ENCODE assay signal across 21 cellular contexts in genomic region chr14:104192146-104192882, GRCh38. TPM values are rescaled to one million over a fixed set of nuclear protein-coding genes. Genes with fewer than 3 reads are reported as not detected.
A peak's percentile ranks its signal among the peaks of the same experiment; 100 is the strongest.
DNase-seq lines count a peak whose midpoint lies in the region; ATAC-seq and TF ChIP-seq lines count a peak whose summit lies in the region.
"Had no signal": no experiment of that assay in that cellular context is flagged by ENCODE, and none has a peak within 500 bp of the region (broad histone marks: within the 10 kb centered on the region; RNA-seq: fewer than 3 reads in every experiment).

No MANE protein-coding gene starts in this region.

- peak overlapping the region; percentile 23 for H4K8ac ChIP-seq in neuronal stem cell (ENCODE audit: low read depth, low read length)

- H3K27me3 ChIP-seq in BLaER1 (no peaks in the 10 kb centered on the region), Panc1 (ENCODE audit: control insufficient read depth, insufficient read depth, low read length) (no peaks in the 10 kb centered on the region), neuronal stem cell (ENCODE audit: control insufficient read depth in 3 of 3, insufficient read depth in 3 of 3, low read depth in 1 of 3, low read length in 3 of 3) (peaks cover 0 to 60% (median 0%) of the 10 kb centered on the region in 3 experiments), SJCRH30 (no peaks in the 10 kb centered on the region)

- no peak overlapping the region for H2BK5ac ChIP-seq in neuronal stem cell (ENCODE audit: low read length)

- CTCF ChIA-PET in Panc1 (lab: Charles Lee): no interaction called here

- peak overlapping the region; percentile 40 for H3K4me2 ChIP-seq in BLaER1
- no peak overlapping the region for H3K4me2 ChIP-seq in neuronal stem cell (ENCODE audit: insufficient read depth, low read length, poor library complexity, severe bottlenecking)
- H3K4me2 ChIP-seq: KMS-11 had no signal

- H2AK5ac ChIP-seq in neuronal stem cell (ENCODE audit: low read depth, low read length): peak overlapping the region; percentile 98

- H3K79me1 ChIP-seq in neuronal stem cell (ENCODE audit: low read depth, low read length): peaks cover 2% of the 10 kb centered on the region

- DNase-seq in GM13977 (ENCODE audit: low spot score) (peak; percentile 12), Panc1 (ENCODE audit: low read depth, low spot score) (no peak), neuronal stem cell (ENCODE audit: low spot score) (no peak), NCI-H510A (lab: John Stamatoyannopoulos, UW) (no peak), germinal center (ENCODE audit: low spot score) (no peak), SJCRH30 (no peak)
- DNase-seq in activated CD4-positive, CD25-positive, alpha-beta regulatory T cell (lab: John Stamatoyannopoulos, UW): no peak
- DNase-seq: C1 segment of cervical spinal cord; CD4-positive, CD25-positive, alpha-beta regulatory T cell; CD8-positive, alpha-beta memory T cell; COR-L47; DMS 273 treated with DMSO at 0.1 percent for 48 hours; DMS53; DND-41; EL; GM23248 had no signal

- no TSS peak for BruUV-seq in Panc1 (replicated peaks; lab: Mats Ljungman, UMichigan)

- H3K4me3 ChIP-seq in BLaER1: no peak overlapping the region
- no peak overlapping the region for H3K4me3 ChIP-seq in Panc1 (ENCODE audit: low read depth in 2 of 2, low read length in 2 of 2)
- H3K4me3 ChIP-seq in neuronal stem cell (ENCODE audit: low read length in 2 of 2): no peak overlapping the region
- H3K4me3 ChIP-seq in SJCRH30: no peak overlapping the region
- H3K4me3 ChIP-seq: GM12878, GM23248 had no signal

- H3K9me3 ChIP-seq in BLaER1: no peaks in the 10 kb centered on the region
- H3K9me3 ChIP-seq in Panc1 (ENCODE audit: control insufficient read depth, insufficient read depth, low read depth, low read length): no peaks in the 10 kb centered on the region
- H3K9me3 ChIP-seq in neuronal stem cell (replicated peaks in 1 of 2; ENCODE audit: control insufficient read depth in 2 of 2, insufficient read depth in 1 of 2, low read depth in 1 of 2, low read length in 2 of 2): peaks cover 0 to 4% of the 10 kb centered on the region in 2 donors
- no peaks in the 10 kb centered on the region for H3K9me3 ChIP-seq in SJCRH30 (replicated peaks)

- ATAC-seq in Panc1: peak; percentile 52; the same call in 1 of the 2 replicates
- ATAC-seq: GM12878 had no signal

- H2AFZ ChIP-seq in neuronal stem cell (ENCODE audit: low read length): no peak overlapping the region
- H2AFZ ChIP-seq: GM23248 had no signal

- POLR2A ChIA-PET in Panc1 (lab: Charles Lee): no interaction called here

- peak overlapping the region; percentile 84 for H2BK12ac ChIP-seq in neuronal stem cell (ENCODE audit: low read length)

- peak overlapping the region; percentile 53 for H4K91ac ChIP-seq in neuronal stem cell (ENCODE audit: low read depth, low read length, poor library complexity)

- WGBS in neuronal stem cell (ENCODE audit: extremely low coverage in 2 of 2, insufficient read length in 2 of 2, insufficient replicate concordance in 1 of 2), 2 donors: no CpG with 5 or more reads among the region's 20 CpGs

- intact Hi-C loops in Panc1 (cut with micrococcal nuclease; ENCODE audit: unreplicated experiment): no loop called here

- no peak overlapping the region for H2BK120ac ChIP-seq in neuronal stem cell (ENCODE audit: low read depth, low read length)

- H3K9ac ChIP-seq in BLaER1 (0 out of 2 replicates have a peak overlapping the region, but pooled peaks have one; percentile 24), neuronal stem cell (ENCODE audit: low read depth, low read length, poor library complexity) (no peak overlapping the region)
- H3K9ac ChIP-seq: GM23248, KMS-11 had no signal

- H3K23ac ChIP-seq in neuronal stem cell (ENCODE audit: low read depth, low read length, poor library complexity): peak overlapping the region; percentile 35

- in situ Hi-C loops in GM13977 (cut with MboI; ENCODE audit: low pct_unique_long_range_greater_than_20kb, low sequenced_read_pairs, unreplicated experiment): no loop called here
- in situ Hi-C loops in Panc1 (cut with HindIII; ENCODE audit: low pct_unique_long_range_greater_than_20kb, low sequenced_read_pairs): no loop called here

- TF ChIP-seq CTCF in GM13977 (IDR thresholded peaks at IDR 0.05; ENCODE audit: extremely low read depth, insufficient read depth, missing control alignments) (no peak), Panc1 (IDR thresholded peaks at IDR 0.05) (no peak)

- peak overlapping the region; percentile 5 for H3K14ac ChIP-seq in neuronal stem cell (ENCODE audit: low read length)

- H3K4ac ChIP-seq in neuronal stem cell (ENCODE audit: low read length): peak overlapping the region; percentile 84

- H3K4me1 ChIP-seq in BLaER1 (peaks cover 73% of the 10 kb centered on the region), Panc1 (ENCODE audit: control insufficient read depth, insufficient read depth, low read length) (no peaks in the 10 kb centered on the region), neuronal stem cell (ENCODE audit: control insufficient read depth in 2 of 2, insufficient read depth in 1 of 2, low read depth in 1 of 2, low read length in 2 of 2) (peaks cover 4 to 16% of the 10 kb centered on the region in 2 donors), SJCRH30 (peaks cover 23% of the 10 kb centered on the region)

- H3K27ac ChIP-seq in BLaER1 (peak overlapping the region; percentile 38; the same call in 1 of the 2 replicates), Panc1 (ENCODE audit: low read length) (no peak overlapping the region), neuronal stem cell (replicated peaks; ENCODE audit: low read length) (no peak overlapping the region), SJCRH30 (no peak overlapping the region)
- H3K27ac ChIP-seq: GM23248, KMS-11 had no signal

- no peaks in the 10 kb centered on the region for H4K20me1 ChIP-seq in BLaER1

- H2BK15ac ChIP-seq in neuronal stem cell (ENCODE audit: low read length): peak overlapping the region; percentile 62

- peak overlapping the region; percentile 72 for H3K18ac ChIP-seq in neuronal stem cell (ENCODE audit: low read length)

- H3K36me3 ChIP-seq in BLaER1 (no peaks in the 10 kb centered on the region), Panc1 (ENCODE audit: control insufficient read depth, insufficient read depth, low read length) (no peaks in the 10 kb centered on the region), neuronal stem cell (replicated peaks in 1 of 2; ENCODE audit: control insufficient read depth in 2 of 2, insufficient read depth in 2 of 2, low read length in 2 of 2) (no peaks in the 10 kb centered on the region), SJCRH30 (no peaks in the 10 kb centered on the region)

RNA-seq across cellular contexts. Expression of gene KIF26A, which starts 53.9 kb away (rescaled TPM):
- total RNA-seq in Panc1 (2021; ENCODE audit: unreplicated experiment): 4.4 TPM
- 2.9 TPM for polyA plus RNA-seq in Panc1 (2012; ENCODE audit: insufficient read length)
- polyA plus RNA-seq in neuronal stem cell (2013, experiment 1 of 2): 14.6 TPM
- polyA plus RNA-seq in neuronal stem cell (2013, experiment 2 of 2): 14.0 TPM
- 68.2 and 72.1 TPM in 2 replicates for total RNA-seq in SJCRH30 (2014; rRNA removed; shearing (Covaris generic))
- total RNA-seq: GM23248, HT-29 had no signal
- polyA plus RNA-seq: AG04450; CD4-positive, CD25-positive, alpha-beta regulatory T cell; CD8-positive, alpha-beta memory T cell; GM12878; GM23248 had no signal

Comparison
In these comparisons a context has a peak if more than half of its experiments do, and no peak if none do; other contexts are left out.
1. RNA of gene KIF26A, which starts 53.9 kb away (total RNA-seq): 68.2 to 72.1 TPM in SJCRH30; 4.4 TPM in Panc1 (single experiment); every median in the first group is over 10 times any median in the second.